In genomic region chr10:100737359-100738054, GRCh38 we compare ENCODE assay signal across 11 cellular contexts. TPM values are rescaled to one million over a fixed set of nuclear protein-coding genes. Genes with fewer than 3 reads are reported as not detected.
A peak's percentile ranks its signal among the peaks of the same experiment; 100 is the strongest.
DNase-seq lines count a peak whose midpoint lies in the region; ATAC-seq lines count a peak whose summit lies in the region.
"Had no signal": no experiment of that assay in that cellular context is flagged by ENCODE, and none has a peak within 500 bp of the region (broad histone marks: within the 10 kb centered on the region; RNA-seq: fewer than 3 reads in every experiment).

No MANE protein-coding gene starts in this region.

- no peak for ATAC-seq in stimulated activated naive CD8-positive, alpha-beta T cell treated with anti-CD3 and anti-CD28 coated beads, Interleukin-15, amount 100 ng/mL, for 72 hours
- ATAC-seq in GM18511 (IDR thresholded peaks at IDR 0.05; ENCODE audit: unreplicated experiment) = no peak
- no peak for ATAC-seq in GM18907 (IDR thresholded peaks at IDR 0.05; ENCODE audit: unreplicated experiment)

- H3K36me3 Mint-ChIP-seq in activated T-cell treated with anti-CD3 and anti-CD28 coated beads, Interleukin-2, amount 50 U/mL, for 24 hours (ENCODE audit: low read depth) = no peaks in the 10 kb centered on the region
- no peaks in the 10 kb centered on the region for H3K36me3 Mint-ChIP-seq in activated T-helper 1 cell treated with anti-CD3 and anti-CD28 coated beads, Interleukin-12 subunit alpha, Interleukin-12 subunit beta, Interleukin-2, Interleukin-4 antibody, amounts not matched to agents 30 ng/mL and 10 ng/mL and 1 ng/mL, durations not matched to agents 14 hours and 24 hours and 36 hours (ENCODE audit: low read depth)

- H3K4me3 Mint-ChIP-seq in activated T-cell treated with anti-CD3 and anti-CD28 coated beads, Interleukin-2, amount 50 U/mL, for 24 hours = peak overlapping the region; percentile 54
- H3K4me3 Mint-ChIP-seq in activated T-helper 1 cell treated with anti-CD3 and anti-CD28 coated beads, Interleukin-12 subunit alpha, Interleukin-12 subunit beta, Interleukin-2, Interleukin-4 antibody, amounts not matched to agents 30 ng/mL and 10 ng/mL and 1 ng/mL, durations not matched to agents 14 hours and 24 hours and 36 hours = peak overlapping the region; percentile 48
- peak overlapping the region; percentile 66 to 69 for H3K4me3 Mint-ChIP-seq in stimulated activated naive CD8-positive, alpha-beta T cell treated with anti-CD3 and anti-CD28 coated beads, Interleukin-15, amount 100 ng/mL, for 72 hours

- intact Hi-C loops in activated T-helper 1 cell treated with anti-CD3 and anti-CD28 coated beads, Interleukin-12 subunit alpha, Interleukin-12 subunit beta, Interleukin-2, Interleukin-4 antibody, amounts not matched to agents 30 ng/mL and 10 ng/mL and 1 ng/mL, durations not matched to agents 14 hours and 24 hours and 36 hours (cut with micrococcal nuclease) = loop anchor here (10.0 kb wide), 1 partner anchor 327 kb away; the partner anchor contains the start of gene KAZALD1

- peaks cover 28% of the 10 kb centered on the region for H3K4me1 Mint-ChIP-seq in activated T-cell treated with anti-CD3 and anti-CD28 coated beads, Interleukin-2, amount 50 U/mL, for 24 hours (ENCODE audit: low read depth)
- peaks cover 8% of the 10 kb centered on the region for H3K4me1 Mint-ChIP-seq in activated T-helper 1 cell treated with anti-CD3 and anti-CD28 coated beads, Interleukin-12 subunit alpha, Interleukin-12 subunit beta, Interleukin-2, Interleukin-4 antibody, amounts not matched to agents 30 ng/mL and 10 ng/mL and 1 ng/mL, durations not matched to agents 14 hours and 24 hours and 36 hours (ENCODE audit: low read depth)
- peaks cover 63% of the 10 kb centered on the region for H3K4me1 Mint-ChIP-seq in stimulated activated naive CD8-positive, alpha-beta T cell treated with anti-CD3 and anti-CD28 coated beads, Interleukin-15, amount 100 ng/mL, for 72 hours

- peak; percentile 52 for DNase-seq in activated T-cell treated with anti-CD3 and anti-CD28 coated beads, Interleukin-2, amount 50 U/mL, for 24 hours
- DNase-seq in activated T-cell treated with anti-CD3 and anti-CD28 coated beads for 4 hours = no peak
- DNase-seq in activated T-helper 1 cell treated with anti-CD3 and anti-CD28 coated beads, Interleukin-12 subunit alpha, Interleukin-12 subunit beta, Interleukin-2, Interleukin-4 antibody, amounts not matched to agents 30 ng/mL and 10 ng/mL and 1 ng/mL, durations not matched to agents 14 hours and 24 hours and 36 hours (ENCODE audit: low spot score) = no peak
- DNase-seq in islet precursor cell = peak; percentile 63
- no peak for DNase-seq in stimulated activated naive CD8-positive, alpha-beta T cell treated with anti-CD3 and anti-CD28 coated beads, Interleukin-15, amount 100 ng/mL, for 72 hours
- DNase-seq in NCI-H187 treated with DMSO at 0.1 percent for 48 hours (lab: John Stamatoyannopoulos, UW) = no peak
- DNase-seq: GOT3, NCI-H510A had no signal

- no peaks in the 10 kb centered on the region for H3K9me3 Mint-ChIP-seq in activated T-cell treated with anti-CD3 and anti-CD28 coated beads, Interleukin-2, amount 50 U/mL, for 24 hours
- H3K9me3 Mint-ChIP-seq in activated T-helper 1 cell treated with anti-CD3 and anti-CD28 coated beads, Interleukin-12 subunit alpha, Interleukin-12 subunit beta, Interleukin-2, Interleukin-4 antibody, amounts not matched to agents 30 ng/mL and 10 ng/mL and 1 ng/mL, durations not matched to agents 14 hours and 24 hours and 36 hours = no peaks in the 10 kb centered on the region
- no peaks in the 10 kb centered on the region for H3K9me3 Mint-ChIP-seq in stimulated activated naive CD8-positive, alpha-beta T cell treated with anti-CD3 and anti-CD28 coated beads, Interleukin-15, amount 100 ng/mL, for 72 hours

- H3K27ac Mint-ChIP-seq in activated T-cell treated with anti-CD3 and anti-CD28 coated beads, Interleukin-2, amount 50 U/mL, for 24 hours = no peak overlapping the region
- no peak overlapping the region for H3K27ac Mint-ChIP-seq in activated T-helper 1 cell treated with anti-CD3 and anti-CD28 coated beads, Interleukin-12 subunit alpha, Interleukin-12 subunit beta, Interleukin-2, Interleukin-4 antibody, amounts not matched to agents 30 ng/mL and 10 ng/mL and 1 ng/mL, durations not matched to agents 14 hours and 24 hours and 36 hours
- no peak overlapping the region for H3K27ac Mint-ChIP-seq in stimulated activated naive CD8-positive, alpha-beta T cell treated with anti-CD3 and anti-CD28 coated beads, Interleukin-15, amount 100 ng/mL, for 72 hours

- peaks cover 99% of the 10 kb centered on the region for H3K27me3 Mint-ChIP-seq in activated T-cell treated with anti-CD3 and anti-CD28 coated beads, Interleukin-2, amount 50 U/mL, for 24 hours
- peaks cover 91% of the 10 kb centered on the region for H3K27me3 Mint-ChIP-seq in activated T-helper 1 cell treated with anti-CD3 and anti-CD28 coated beads, Interleukin-12 subunit alpha, Interleukin-12 subunit beta, Interleukin-2, Interleukin-4 antibody, amounts not matched to agents 30 ng/mL and 10 ng/mL and 1 ng/mL, durations not matched to agents 14 hours and 24 hours and 36 hours (ENCODE audit: insufficient read depth)
- peaks cover 100% of the 10 kb centered on the region for H3K27me3 Mint-ChIP-seq in stimulated activated naive CD8-positive, alpha-beta T cell treated with anti-CD3 and anti-CD28 coated beads, Interleukin-15, amount 100 ng/mL, for 72 hours

RNA-seq across cellular contexts. Expression of gene PAX2, which starts 7.9 kb away (rescaled TPM):
- total RNA-seq in activated T-helper 1 cell treated with anti-CD3 and anti-CD28 coated beads, Interleukin-12 subunit alpha, Interleukin-12 subunit beta, Interleukin-2, Interleukin-4 antibody, amounts not matched to agents 30 ng/mL and 10 ng/mL and 1 ng/mL, durations not matched to agents 14 hours and 24 hours and 36 hours = not detected in 2 replicates
- total RNA-seq: bronchial epithelial cell had no signal

Comparison
In these comparisons a context has a peak if more than half of its experiments do, and no peak if none do; other contexts are left out.
1. DNase-seq: peak in activated T-cell treated with anti-CD3 and anti-CD28 coated beads, Interleukin-2, amount 50 U/mL, for 24 hours (single experiment) and islet precursor cell (single experiment); none in activated T-cell treated with anti-CD3 and anti-CD28 coated beads for 4 hours (single experiment), activated T-helper 1 cell treated with anti-CD3 and anti-CD28 coated beads, Interleukin-12 subunit alpha, Interleukin-12 subunit beta, Interleukin-2, Interleukin-4 antibody, amounts not matched to agents 30 ng/mL and 10 ng/mL and 1 ng/mL, durations not matched to agents 14 hours and 24 hours and 36 hours (single experiment), stimulated activated naive CD8-positive, alpha-beta T cell treated with anti-CD3 and anti-CD28 coated beads, Interleukin-15, amount 100 ng/mL, for 72 hours (0 of 2) and NCI-H187 treated with DMSO at 0.1 percent for 48 hours (single experiment).
2. Peak in every context shown above with its lines, with median percentiles within 50 percentile points of each other: H3K4me3 Mint-ChIP-seq.